In genomic region chr1:153349363-153350340, GRCh38 we compare ENCODE assay signal across 1 cellular context.
TF ChIP-seq lines count a peak whose summit lies in the region.

No MANE protein-coding gene starts in this region.

TF ChIP-seq in A549, 52 proteins besides CTCF, POLR2A, EP300 and RAD21 (continued from another document):
- TF ChIP-seq USF2 (IDR thresholded peaks at IDR 0.05) (no peak), MAFK (IDR thresholded peaks at IDR 0.05; ENCODE audit: partially characterized antibody) (no peak), BHLHE40 (IDR thresholded peaks at IDR 0.05; ENCODE audit: low read depth, low read length) (no peak), CBX2 (IDR thresholded peaks at IDR 0.05; ENCODE audit: borderline replicate concordance, low read depth) (no peak), SREBF2 (IDR thresholded peaks at IDR 0.05) (no peak), HES2 (IDR thresholded peaks at IDR 0.05) (no peak), JUN (IDR thresholded peaks at IDR 0.05) (no peak)
TF ChIP-seq in A549: peak in this region for 0.
